11 cellular contexts compared by ENCODE assay signal in genomic region chr11:70381872-70382842, GRCh38. TPM values are rescaled to one million over a fixed set of nuclear protein-coding genes. Genes with fewer than 3 reads are reported as not detected.
DNase-seq lines count a peak whose midpoint lies in the region; ATAC-seq and TF ChIP-seq lines count a peak whose summit lies in the region.
"Had no signal": no experiment of that assay in that cellular context is flagged by ENCODE, and none has a peak within 500 bp of the region (broad histone marks: within the 10 kb centered on the region; RNA-seq: fewer than 3 reads in every experiment).

No MANE protein-coding gene starts in this region.

- 48% methylated on average over 2 of the region's 15 CpGs; no CpG with 5 or more reads in 1 of the 2 experiments for WGBS in IMR-90 (ENCODE audit: extremely low coverage in 2 of 2, insufficient read length in 1 of 2), 2 experiments
- 90 to 92% methylated on average over 9 to 13 of the region's 15 CpGs for WGBS in endodermal cell (ENCODE audit: insufficient coverage in 1 of 2, insufficient read length in 1 of 2), 2 experiments

- POLR2A ChIA-PET in IMR-90 (lab: Charles Lee; ENCODE audit: unreplicated experiment) = no interaction called here

- H2AK5ac ChIP-seq in IMR-90 (ENCODE audit: low read depth, low read length) = peak overlapping the region; percentile 97

- H3K9me1 ChIP-seq in IMR-90 (ENCODE audit: insufficient read depth, low read length) = peaks cover 25% of the 10 kb centered on the region

- H2AFZ ChIP-seq in IMR-90 (replicated peaks; ENCODE audit: low read length, poor library complexity) = peak overlapping the region; percentile 77

- no peaks in the 10 kb centered on the region for H3K27me3 Mint-ChIP-seq in endodermal cell (ENCODE audit: insufficient read depth)
- H3K27me3 Mint-ChIP-seq in neural crest cell (ENCODE audit: low read depth) = no peaks in the 10 kb centered on the region
- H3K27me3 Mint-ChIP-seq: activated naive CD8-positive, alpha-beta T cell treated with anti-CD3 and anti-CD28 coated beads, Interleukin-2, amount 10 ng/mL, durations not matched to agents 7 days and 5 days had no signal

- peak overlapping the region; percentile 94 for H3K27ac ChIP-seq in IMR-90 (ENCODE audit: insufficient read depth, low read length)
- no peak overlapping the region for H3K27ac ChIP-seq in endodermal cell (ENCODE audit: low read depth, low read length)
- H3K27ac ChIP-seq: heart right ventricle had no signal

- peak overlapping the region; percentile 99 for H3K14ac ChIP-seq in IMR-90 (replicated peaks; ENCODE audit: low read depth, low read length)

- no peaks in the 10 kb centered on the region for H3K9me3 Mint-ChIP-seq in endodermal cell
- H3K9me3 Mint-ChIP-seq in neural crest cell = no peaks in the 10 kb centered on the region
- H3K9me3 Mint-ChIP-seq: activated naive CD8-positive, alpha-beta T cell treated with anti-CD3 and anti-CD28 coated beads, Interleukin-2, amount 10 ng/mL, durations not matched to agents 7 days and 5 days had no signal

- peaks cover 9 to 54% of the 10 kb centered on the region in 2 experiments for H3K79me1 ChIP-seq in IMR-90 (ENCODE audit: low read depth in 1 of 2, low read length in 2 of 2)

- no peak overlapping the region for H3K4me3 ChIP-seq in AG09309 (ENCODE audit: control insufficient read depth, low read depth, low read length)
- H3K4me3 ChIP-seq in IMR-90 (ENCODE audit: insufficient read depth, low read depth, low read length) = peak overlapping the region; percentile 2; the same call in 1 of the 2 replicates
- no peak overlapping the region for H3K4me3 ChIP-seq in endodermal cell (ENCODE audit: low read length)
- H3K4me3 ChIP-seq: heart right ventricle had no signal

- peak overlapping the region; percentile 99 for H2BK120ac ChIP-seq in IMR-90 (ENCODE audit: low read depth, low read length)

- H4K91ac ChIP-seq in IMR-90 (ENCODE audit: insufficient read depth, low read depth, low read length) = peak overlapping the region; percentile 96

- peak overlapping the region; percentile 82 for H3K56ac ChIP-seq in IMR-90 (ENCODE audit: extremely low read depth, insufficient read depth, low read length)

- H3K4me2 ChIP-seq in IMR-90 (ENCODE audit: low read depth, low read length) = peak overlapping the region; percentile 69

- H3K4me1 ChIP-seq in IMR-90 (ENCODE audit: control insufficient read depth, insufficient read depth, low read length) (peaks cover 18% of the 10 kb centered on the region), endodermal cell (ENCODE audit: control insufficient read depth, insufficient read depth, low read length) (no peaks in the 10 kb centered on the region)
- H3K4me1 ChIP-seq: heart right ventricle had no signal

- H2BK5ac ChIP-seq in IMR-90 (ENCODE audit: low read depth, low read length, poor library complexity, severe bottlenecking) = peak overlapping the region; percentile 97

- peak; percentile 46 for TF ChIP-seq RAD21 in IMR-90 (IDR thresholded peaks at IDR 0.05; ENCODE audit: low read length)

- H4K20me1 ChIP-seq in IMR-90 (ENCODE audit: insufficient read depth, low read length) = peaks cover 8% of the 10 kb centered on the region

- DNase-seq in AG09309 (ENCODE audit: low read depth) = peak; percentile 54
- DNase-seq in IMR-90 = peak; percentile 95
- peak; percentile 74 for DNase-seq in endodermal cell
- DNase-seq in neural crest cell (ENCODE audit: low read depth, low spot score) = no peak
- no peak for DNase-seq in activated CD4-positive, alpha-beta T cell treated with anti-CD3 and anti-CD28 coated beads for 48 hours
- no peak for DNase-seq in NCI-H128 (lab: John Stamatoyannopoulos, UW; ENCODE audit: unreplicated experiment)
- DNase-seq: activated naive CD8-positive, alpha-beta T cell treated with anti-CD3 and anti-CD28 coated beads, Interleukin-2, amount 10 ng/mL, durations not matched to agents 7 days and 5 days; Calu3; heart right ventricle had no signal

- H4K5ac ChIP-seq in IMR-90 (ENCODE audit: low read depth, low read length) = peak overlapping the region; percentile 99

- H4K8ac ChIP-seq in IMR-90 (ENCODE audit: low read depth in 2 of 2, low read length in 2 of 2) = peak overlapping the region; percentile 71 to 81

- peak overlapping the region; percentile 69; the same call in 2 of the 3 replicates for H2BK15ac ChIP-seq in IMR-90 (ENCODE audit: low read depth, low read length)

- TF ChIP-seq POLR2A in IMR-90 (IDR thresholded peaks at IDR 0.05; ENCODE audit: low read depth, low read length) = no peak

- intact Hi-C loops in IMR-90 (cut with micrococcal nuclease) = loop anchor here (1.0 kb wide), 2 partner anchors 33 to 178 kb away; no protein-coding TSS in a partner anchor

- peak overlapping the region; percentile 98 for H3K23ac ChIP-seq in IMR-90 (ENCODE audit: low read depth, low read length)

- TF ChIP-seq CTCF in AG09309 (IDR thresholded peaks at IDR 0.05; ENCODE audit: control insufficient read depth, insufficient read depth, low read depth, low read length, missing control alignments) (peak; percentile 42), IMR-90 (conservative IDR thresholded peaks at IDR 0.05; ENCODE audit: low read depth, low read length) (peak; percentile 37; the same call in 1 of the 2 replicates), endodermal cell (conservative IDR thresholded peaks at IDR 0.05) (peak; percentile 52), neural crest cell (conservative IDR thresholded peaks at IDR 0.05) (no peak)

- H3K4me1 Mint-ChIP-seq in endodermal cell (peaks cover 14% of the 10 kb centered on the region), neural crest cell (no peaks in the 10 kb centered on the region)
- H3K4me1 Mint-ChIP-seq: activated naive CD8-positive, alpha-beta T cell treated with anti-CD3 and anti-CD28 coated beads, Interleukin-2, amount 10 ng/mL, durations not matched to agents 7 days and 5 days had no signal

- peak overlapping the region; percentile 99 for H3K18ac ChIP-seq in IMR-90 (ENCODE audit: low read depth, low read length)

- H3K36me3 Mint-ChIP-seq in endodermal cell (ENCODE audit: low read depth) (peaks cover 78% of the 10 kb centered on the region), neural crest cell (ENCODE audit: low read depth) (peaks cover 10% of the 10 kb centered on the region)

- peak overlapping the region; percentile 94 for H2AK9ac ChIP-seq in IMR-90 (replicated peaks; ENCODE audit: low read depth, low read length, poor library complexity)

- H3K9ac ChIP-seq in IMR-90 (ENCODE audit: low read depth, low read length) (peak overlapping the region; percentile 48), endodermal cell (ENCODE audit: extremely low read depth, low read length, poor library complexity, severe bottlenecking) (no peak overlapping the region)

- H3K9me3 ChIP-seq in IMR-90 (ENCODE audit: control insufficient read depth, insufficient read depth, low read length) (no peaks in the 10 kb centered on the region), endodermal cell (ENCODE audit: control insufficient read depth, low read length) (no peaks in the 10 kb centered on the region)
- H3K9me3 ChIP-seq: heart right ventricle had no signal

- peaks cover 23% of the 10 kb centered on the region for H3K36me3 ChIP-seq in IMR-90 (ENCODE audit: control insufficient read depth, insufficient read depth, low read length)
- peaks cover 79% of the 10 kb centered on the region for H3K36me3 ChIP-seq in endodermal cell (ENCODE audit: control insufficient read depth, insufficient read depth, low read length)

- dilution Hi-C loops in IMR-90 (cut with HindIII; ENCODE audit: low sequenced_read_pairs, unreplicated experiment) = no loop called here

- H3K4me3 Mint-ChIP-seq in endodermal cell (no peak overlapping the region), neural crest cell (no peak overlapping the region)
- H3K4me3 Mint-ChIP-seq: activated naive CD8-positive, alpha-beta T cell treated with anti-CD3 and anti-CD28 coated beads, Interleukin-2, amount 10 ng/mL, durations not matched to agents 7 days and 5 days had no signal

- peak overlapping the region; percentile 100 for H3K4ac ChIP-seq in IMR-90 (ENCODE audit: low read depth, low read length)

- in situ Hi-C loops in IMR-90 (cut with MboI; ENCODE audit: low sequenced_read_pairs) = no loop called here

- no peaks in the 10 kb centered on the region for H3K27me3 ChIP-seq in IMR-90 (ENCODE audit: control insufficient read depth, insufficient read depth, low read length)
- H3K27me3 ChIP-seq in endodermal cell (ENCODE audit: control insufficient read depth, insufficient read depth, low read length, poor library complexity, severe bottlenecking) = no peaks in the 10 kb centered on the region
- H3K27me3 ChIP-seq: heart right ventricle had no signal

- ATAC-seq in IMR-90 (ENCODE audit: low read depth) = peak; percentile 94
- no peak for ATAC-seq in HG02610 (IDR thresholded peaks at IDR 0.05; ENCODE audit: unreplicated experiment)
- ATAC-seq in GM18858 (IDR thresholded peaks at IDR 0.05; ENCODE audit: unreplicated experiment) = no peak

- peak overlapping the region; percentile 99 for H2BK20ac ChIP-seq in IMR-90 (ENCODE audit: low read depth, low read length)

- no TSS peak for BruUV-seq in IMR-90 (replicated peaks; lab: Mats Ljungman, UMichigan)

- peak overlapping the region; percentile 71 for H3K27ac Mint-ChIP-seq in endodermal cell
- H3K27ac Mint-ChIP-seq in neural crest cell (ENCODE audit: unreplicated experiment) = peak overlapping the region; percentile 16
- H3K27ac Mint-ChIP-seq: activated naive CD8-positive, alpha-beta T cell treated with anti-CD3 and anti-CD28 coated beads, Interleukin-2, amount 10 ng/mL, durations not matched to agents 7 days and 5 days had no signal

- CTCF ChIA-PET in IMR-90 (lab: Yijun Ruan, JAX) = interaction anchor here (1.4 kb wide), 1 partner anchor 33 kb away, joined by 4 read pairs; no protein-coding TSS in a partner anchor

TF ChIP-seq in IMR-90, 13 proteins besides CTCF, POLR2A, EP300 and RAD21 (continues in another document):
- TF ChIP-seq ELK1 (IDR thresholded peaks at IDR 0.05; ENCODE audit: borderline replicate concordance, low read depth, low read length) (no peak), MXI1 (IDR thresholded peaks at IDR 0.05; ENCODE audit: borderline replicate concordance, low read depth, low read length) (peak; percentile 70; the same call in 1 of the 2 replicates)

RNA-seq across cellular contexts. Expression of gene CTTN, which starts 16.2 kb away (rescaled TPM):
- total RNA-seq in IMR-90 (2012; rRNA removed) = 287 and 341 TPM in 2 replicates
- polyA plus RNA-seq in IMR-90 (2012; rRNA removed) = 278 and 296 TPM in 2 replicates
- polyA plus RNA-seq in IMR-90 (2012; cell fraction: cytosol; rRNA removed) = 121 and 139 TPM in 2 replicates
- 1,027 and 1,310 TPM in 2 replicates for polyA plus RNA-seq in IMR-90 (2012; cell fraction: nucleus; rRNA removed; ENCODE audit: low replicate concordance)
- total RNA-seq in endodermal cell = 100 to 1,000 TPM; 282 to 283 TPM
- polyA plus RNA-seq in endodermal cell (2013, experiment 1 of 2) = 150 TPM
- 132 TPM for polyA plus RNA-seq in endodermal cell (2013, experiment 2 of 2)
- total RNA-seq in neural crest cell = 146 and 147 TPM in 2 replicates

Comparison
In these comparisons a context has a peak if more than half of its experiments do, and no peak if none do; other contexts are left out.
1. DNase-seq: peak in AG09309 (single experiment), IMR-90 (single experiment) and endodermal cell (single experiment); none in neural crest cell (single experiment), activated CD4-positive, alpha-beta T cell treated with anti-CD3 and anti-CD28 coated beads for 48 hours (single experiment) and NCI-H128 (single experiment).